ENCODE assay signal across 8 cellular contexts in the genomic region with DNA sequence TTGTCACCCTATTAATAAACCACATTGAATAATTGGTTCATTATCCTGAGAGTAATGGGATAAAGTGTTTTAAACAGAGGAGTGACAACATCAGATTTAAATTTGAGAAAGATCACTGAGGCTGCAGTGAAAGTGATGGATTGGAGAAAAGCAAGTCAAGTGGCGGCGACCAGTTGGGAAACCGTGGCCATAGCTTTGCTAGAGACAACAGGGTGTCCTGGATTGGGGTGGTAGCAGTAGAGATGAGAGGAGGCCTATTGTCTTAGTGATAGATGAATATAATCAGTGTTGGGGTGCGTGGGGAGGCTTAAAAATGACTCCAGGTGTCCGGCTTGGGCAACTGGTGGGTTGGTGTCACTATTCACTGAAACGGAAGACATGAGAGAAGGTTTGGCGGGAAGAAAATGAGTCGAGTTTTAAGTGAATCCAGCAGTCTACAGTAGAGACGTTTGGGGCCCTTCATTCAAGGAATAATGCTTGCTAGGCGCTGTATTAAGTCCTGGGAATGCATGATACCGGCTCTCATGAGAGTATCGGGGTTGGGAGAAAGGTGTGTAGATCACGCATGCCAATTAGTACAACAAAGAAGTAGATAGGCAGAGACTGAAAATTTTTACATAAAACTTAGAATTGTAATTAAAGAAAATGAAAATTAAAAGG. TPM values are rescaled to one million over a fixed set of nuclear protein-coding genes. Genes with fewer than 3 reads are reported as not detected.
A peak's percentile ranks its signal among the peaks of the same experiment; 100 is the strongest.
DNase-seq lines count a peak whose midpoint lies in the region; ATAC-seq and TF ChIP-seq lines count a peak whose summit lies in the region.

No MANE protein-coding gene starts in this region.

- intact Hi-C loops in activated CD4-positive, alpha-beta T cell treated with anti-CD3 and anti-CD28 coated beads for 36 hours (cut with DNase I, micrococcal nuclease) = loop anchor here (1.0 to 2.0 kb wide), 4 partner anchors 63 to 275 kb away; a partner anchor contains a TSS
- intact Hi-C loops in right cardiac atrium (cut with DNase I) = no loop called here

- H3K9me3 Mint-ChIP-seq in activated CD4-positive, alpha-beta T cell treated with anti-CD3 and anti-CD28 coated beads for 36 hours (ENCODE audit: low read depth) = no peaks in the 10 kb centered on the region

- no peak for TF ChIP-seq CTCF in WERI-Rb-1 (IDR thresholded peaks at IDR 0.05; ENCODE audit: low read depth, low read length)

- peak overlapping the region; percentile 86 for H3K27ac Mint-ChIP-seq in activated CD4-positive, alpha-beta T cell treated with anti-CD3 and anti-CD28 coated beads for 36 hours

- H3K27ac ChIP-seq in WERI-Rb-1 (peak overlapping the region; percentile 79), right cardiac atrium (ENCODE audit: low read length) (no peak overlapping the region), skin epidermis (peak overlapping the region in 16 of 21 experiments; percentile 63 to 88 (median 82))

- no peak for ATAC-seq in activated CD4-positive, alpha-beta T cell treated with anti-CD3 and anti-CD28 coated beads for 36 hours
- no peak for ATAC-seq in right cardiac atrium
- ATAC-seq in GM18519 (IDR thresholded peaks at IDR 0.05; ENCODE audit: low FRiP score, unreplicated experiment) = no peak
- ATAC-seq in GM18870 (IDR thresholded peaks at IDR 0.05; ENCODE audit: unreplicated experiment) = no peak
- no peak for ATAC-seq in GM19452 (IDR thresholded peaks at IDR 0.05; ENCODE audit: unreplicated experiment)

- H3K4me3 Mint-ChIP-seq in activated CD4-positive, alpha-beta T cell treated with anti-CD3 and anti-CD28 coated beads for 36 hours = peak overlapping the region; percentile 81

- no peaks in the 10 kb centered on the region for H3K4me1 ChIP-seq in right cardiac atrium (ENCODE audit: control insufficient read depth, insufficient read depth, low read length)

- WGBS in right cardiac atrium = 16% methylated on average over 13 of the region's 13 CpGs

- no peaks in the 10 kb centered on the region for H3K27me3 ChIP-seq in WERI-Rb-1 (ENCODE audit: insufficient read depth, low read depth, severe bottlenecking)
- no peaks in the 10 kb centered on the region for H3K27me3 ChIP-seq in right cardiac atrium (ENCODE audit: control insufficient read depth, insufficient read depth)

- peaks cover 28% of the 10 kb centered on the region for H3K36me3 ChIP-seq in WERI-Rb-1

- CTCF ChIA-PET in activated CD4-positive, alpha-beta T cell treated with anti-CD3 and anti-CD28 coated beads for 36 hours (lab: Charles Lee) = interaction anchor here (0.6 to 1.2 kb wide), 6 partner anchors 14 to 316 kb away, joined by 3 read pairs; a partner anchor contains a TSS

- no peak for DNase-seq in activated CD4-positive, alpha-beta T cell treated with anti-CD3 and anti-CD28 coated beads for 36 hours
- no peak for DNase-seq in activated CD4-positive, alpha-beta T cell treated with anti-CD3 and anti-CD28 coated beads, Interleukin-2, amount 50 U/mL, for 1 hour
- no peak for DNase-seq in WERI-Rb-1
- DNase-seq in right cardiac atrium = no peak

- peaks cover 15% of the 10 kb centered on the region for H3K4me1 Mint-ChIP-seq in activated CD4-positive, alpha-beta T cell treated with anti-CD3 and anti-CD28 coated beads for 36 hours

- no peaks in the 10 kb centered on the region for H3K27me3 Mint-ChIP-seq in activated CD4-positive, alpha-beta T cell treated with anti-CD3 and anti-CD28 coated beads for 36 hours

- H3K36me3 Mint-ChIP-seq in activated CD4-positive, alpha-beta T cell treated with anti-CD3 and anti-CD28 coated beads for 36 hours (ENCODE audit: low read depth) = peaks cover 10% of the 10 kb centered on the region

- no peaks in the 10 kb centered on the region for H3K9me3 ChIP-seq in WERI-Rb-1 (ENCODE audit: severe bottlenecking)
- no peaks in the 10 kb centered on the region for H3K9me3 ChIP-seq in right cardiac atrium (ENCODE audit: control insufficient read depth, low read length)

- H3K4me3 ChIP-seq in WERI-Rb-1 (ENCODE audit: low read depth, low read length) = peak overlapping the region; percentile 74
- peak overlapping the region; percentile 98 for H3K4me3 ChIP-seq in right cardiac atrium (ENCODE audit: low read length)
- H3K4me3 ChIP-seq in skin epidermis = peak overlapping the region; percentile 70 to 95 (median 80)

- POLR2A ChIA-PET in activated CD4-positive, alpha-beta T cell treated with anti-CD3 and anti-CD28 coated beads for 36 hours (lab: Charles Lee) = no interaction called here

RNA-seq across cellular contexts. Expression of a gene that starts 0.8 kb away (rescaled TPM):
- total RNA-seq in activated CD4-positive, alpha-beta T cell treated with anti-CD3 and anti-CD28 coated beads for 36 hours = 10 to 100 TPM; 19.1 to 21.4 TPM
- total RNA-seq in right cardiac atrium = 10 to 100 TPM; 16.4 to 18.2 (median 17.5) TPM
- 4.5 TPM for polyA plus RNA-seq in right cardiac atrium

RNA-seq across cellular contexts. Expression of a gene that starts 7.5 kb away (rescaled TPM):
- total RNA-seq in activated CD4-positive, alpha-beta T cell treated with anti-CD3 and anti-CD28 coated beads for 36 hours = not detected
- total RNA-seq in right cardiac atrium = not detected
- 0.18 TPM for polyA plus RNA-seq in right cardiac atrium

RNA-seq across cellular contexts. Expression of a gene that starts 24.7 kb away (rescaled TPM):
- not detected for total RNA-seq in activated CD4-positive, alpha-beta T cell treated with anti-CD3 and anti-CD28 coated beads for 36 hours
- total RNA-seq in right cardiac atrium = 1 to 10 TPM in 1 of 4 donors, under 1 TPM in 3; 0.21 to 1.8 (median 0.53) TPM
- polyA plus RNA-seq in right cardiac atrium = 0.43 TPM

Comparison
In these comparisons a context has a peak if more than half of its experiments do, and no peak if none do; other contexts are left out.
1. intact Hi-C loops: an anchor here in activated CD4-positive, alpha-beta T cell treated with anti-CD3 and anti-CD28 coated beads for 36 hours (1.0 to 2.0 kb wide); none called in right cardiac atrium.